In genomic region chr17:21741520-21741919, GRCh38 we compare ENCODE assay signal across 12 cellular contexts. TPM values are rescaled to one million over a fixed set of nuclear protein-coding genes. Genes with fewer than 3 reads are reported as not detected.
"Had no signal": no experiment of that assay in that cellular context is flagged by ENCODE, and none has a peak within 500 bp of the region (broad histone marks: within the 10 kb centered on the region; RNA-seq: fewer than 3 reads in every experiment).

No MANE protein-coding gene starts in this region.

RNA-seq across cellular contexts. Expression of gene KCNJ18, which starts 49.2 kb away (rescaled TPM):
- total RNA-seq: stomach, subcutaneous adipose tissue, temporal lobe, thoracic aorta, thyroid gland, tibial nerve, transverse colon, upper lobe of left lung, ureter, urinary bladder, uterus, vagina had no signal
- polyA plus RNA-seq: stomach, urinary bladder had no signal
